18 cellular contexts compared by ENCODE assay signal in genomic region chr15:99295840-99296239, GRCh38.
"Had no signal": no experiment of that assay in that cellular context is flagged by ENCODE, and none has a peak within 500 bp of the region (broad histone marks: within the 10 kb centered on the region; RNA-seq: fewer than 3 reads in every experiment).

No MANE protein-coding gene starts in this region.

- DNase-seq: activated CD4-positive, alpha-beta memory T cell treated with anti-CD3 and anti-CD28 coated beads, Interleukin-2, amount 10 ng/mL, durations not matched to agents 7 days and 5 days; activated CD4-positive, alpha-beta T cell treated with anti-CD3 and anti-CD28 coated beads, Interleukin-2, amount 10 ng/mL, durations not matched to agents 24 days and 14 days; activated effector memory CD4-positive, alpha-beta T cell treated with anti-CD3 and anti-CD28 coated beads, Interleukin-2, amount 50 U/mL, for 16 hours; activated naive CD4-positive, alpha-beta T cell treated with anti-CD3 and anti-CD28 coated beads, Interleukin-2, amount 10 ng/mL, durations not matched to agents 7 days and 5 days; activated T-cell treated with anti-CD3 and anti-CD28 coated beads, Interleukin-2, amount 50 U/mL, for 72 hours; central memory CD4-positive, alpha-beta T cell; hippocampal formation; left ventricle myocardium superior; pancreas; sigmoid colon; stimulated activated CD4-positive, alpha-beta T cell treated with anti-CD3 and anti-CD28 coated beads, Interleukin-15, amount 100 ng/mL, for 24 hours; stimulated activated naive CD4-positive, alpha-beta T cell; testis; upper lobe of left lung had no signal

- H3K4me3 Mint-ChIP-seq: activated CD4-positive, alpha-beta memory T cell treated with anti-CD3 and anti-CD28 coated beads, Interleukin-2, amount 10 ng/mL, durations not matched to agents 7 days and 5 days; activated CD4-positive, alpha-beta T cell treated with anti-CD3 and anti-CD28 coated beads, Interleukin-2, amount 10 ng/mL, durations not matched to agents 24 days and 14 days; activated naive CD4-positive, alpha-beta T cell treated with anti-CD3 and anti-CD28 coated beads, Interleukin-2, amount 10 ng/mL, durations not matched to agents 7 days and 5 days; activated T-cell treated with anti-CD3 and anti-CD28 coated beads, Interleukin-2, amount 50 U/mL, for 72 hours; nephron had no signal

- H3K27ac Mint-ChIP-seq: activated CD4-positive, alpha-beta memory T cell treated with anti-CD3 and anti-CD28 coated beads, Interleukin-2, amount 10 ng/mL, durations not matched to agents 7 days and 5 days; activated CD4-positive, alpha-beta T cell treated with anti-CD3 and anti-CD28 coated beads, Interleukin-2, amount 10 ng/mL, durations not matched to agents 24 days and 14 days; activated naive CD4-positive, alpha-beta T cell treated with anti-CD3 and anti-CD28 coated beads, Interleukin-2, amount 10 ng/mL, durations not matched to agents 7 days and 5 days; activated T-cell treated with anti-CD3 and anti-CD28 coated beads, Interleukin-2, amount 50 U/mL, for 72 hours; nephron had no signal

- H3K27me3 ChIP-seq: esophagus muscularis mucosa, pancreas, sigmoid colon, testis, upper lobe of left lung had no signal

- H3K4me2 ChIP-seq: smooth muscle cell had no signal

- H3K4me1 ChIP-seq: pancreas, testis, upper lobe of left lung had no signal

- H3K27me3 Mint-ChIP-seq: activated CD4-positive, alpha-beta memory T cell treated with anti-CD3 and anti-CD28 coated beads, Interleukin-2, amount 10 ng/mL, durations not matched to agents 7 days and 5 days; activated CD4-positive, alpha-beta T cell treated with anti-CD3 and anti-CD28 coated beads, Interleukin-2, amount 10 ng/mL, durations not matched to agents 24 days and 14 days; activated naive CD4-positive, alpha-beta T cell treated with anti-CD3 and anti-CD28 coated beads, Interleukin-2, amount 10 ng/mL, durations not matched to agents 7 days and 5 days had no signal

- H3K36me3 ChIP-seq: pancreas, upper lobe of left lung had no signal

- ATAC-seq: activated CD4-positive, CD25-positive, alpha-beta regulatory T cell treated with anti-CD3 and anti-CD28 coated beads, Interleukin-2, amount 50 U/mL, for 24 hours; activated T-cell treated with anti-CD3 and anti-CD28 coated beads, Interleukin-2, amount 50 U/mL, for 72 hours; left ventricle myocardium superior; pancreas had no signal

- H3K27ac ChIP-seq: pancreas, testis, upper lobe of left lung had no signal

- H3K4me3 ChIP-seq: esophagus muscularis mucosa, pancreas, sigmoid colon, smooth muscle cell, testis, upper lobe of left lung had no signal

- H3K9me3 ChIP-seq: esophagus muscularis mucosa, pancreas, testis, upper lobe of left lung had no signal
